ENCODE assay signal across 1 cellular context in the genomic region with DNA sequence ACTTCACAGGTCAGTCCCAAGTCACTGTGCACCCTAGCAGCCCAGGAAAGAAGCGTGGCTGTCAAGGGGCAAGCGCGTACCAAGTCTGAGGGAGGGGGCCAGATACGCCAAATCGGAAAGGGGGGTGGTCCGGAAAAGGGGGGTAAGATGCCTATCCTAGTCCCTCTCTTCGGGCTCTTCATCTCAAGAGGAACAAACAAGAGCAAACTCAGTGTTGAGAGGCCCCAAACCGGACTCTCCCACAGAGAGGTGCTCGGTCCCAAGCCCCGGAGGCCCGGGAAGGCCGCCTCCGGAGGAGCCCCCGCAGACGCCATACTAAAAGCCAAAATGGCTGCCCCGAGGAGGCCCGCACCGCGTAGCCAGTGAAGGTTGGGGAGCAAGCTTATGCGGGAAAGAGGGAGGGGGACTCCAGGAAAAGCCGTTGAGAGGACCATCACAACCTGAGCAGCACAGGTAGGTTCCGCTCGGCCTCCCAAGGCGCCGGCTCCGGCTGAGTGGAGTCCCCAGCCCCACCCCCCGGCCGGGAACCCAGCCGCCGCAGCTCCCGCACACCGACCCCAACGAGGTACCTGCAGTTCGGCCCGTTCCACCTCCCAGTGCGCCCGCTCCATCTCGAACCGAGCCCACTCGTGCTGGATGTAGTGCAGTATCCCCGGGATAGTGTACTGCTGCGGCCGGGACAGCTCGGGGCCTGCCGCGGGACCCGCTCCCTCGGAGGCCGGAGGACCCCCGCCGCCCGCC.
TF ChIP-seq lines count a peak whose summit lies in the region.

A gene with protein sequence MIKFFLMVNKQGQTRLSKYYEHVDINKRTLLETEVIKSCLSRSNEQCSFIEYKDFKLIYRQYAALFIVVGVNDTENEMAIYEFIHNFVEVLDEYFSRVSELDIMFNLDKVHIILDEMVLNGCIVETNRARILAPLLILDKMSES (plus strand): TSS at position 315 of the 741 bp plus-strand sequence. CDS start 40,548 bp downstream, outside the sequence.

TF ChIP-seq in K562, 482 proteins besides CTCF, POLR2A, EP300 and RAD21 (continued from another document and continues in another):
- TF ChIP-seq, protein P1, sequence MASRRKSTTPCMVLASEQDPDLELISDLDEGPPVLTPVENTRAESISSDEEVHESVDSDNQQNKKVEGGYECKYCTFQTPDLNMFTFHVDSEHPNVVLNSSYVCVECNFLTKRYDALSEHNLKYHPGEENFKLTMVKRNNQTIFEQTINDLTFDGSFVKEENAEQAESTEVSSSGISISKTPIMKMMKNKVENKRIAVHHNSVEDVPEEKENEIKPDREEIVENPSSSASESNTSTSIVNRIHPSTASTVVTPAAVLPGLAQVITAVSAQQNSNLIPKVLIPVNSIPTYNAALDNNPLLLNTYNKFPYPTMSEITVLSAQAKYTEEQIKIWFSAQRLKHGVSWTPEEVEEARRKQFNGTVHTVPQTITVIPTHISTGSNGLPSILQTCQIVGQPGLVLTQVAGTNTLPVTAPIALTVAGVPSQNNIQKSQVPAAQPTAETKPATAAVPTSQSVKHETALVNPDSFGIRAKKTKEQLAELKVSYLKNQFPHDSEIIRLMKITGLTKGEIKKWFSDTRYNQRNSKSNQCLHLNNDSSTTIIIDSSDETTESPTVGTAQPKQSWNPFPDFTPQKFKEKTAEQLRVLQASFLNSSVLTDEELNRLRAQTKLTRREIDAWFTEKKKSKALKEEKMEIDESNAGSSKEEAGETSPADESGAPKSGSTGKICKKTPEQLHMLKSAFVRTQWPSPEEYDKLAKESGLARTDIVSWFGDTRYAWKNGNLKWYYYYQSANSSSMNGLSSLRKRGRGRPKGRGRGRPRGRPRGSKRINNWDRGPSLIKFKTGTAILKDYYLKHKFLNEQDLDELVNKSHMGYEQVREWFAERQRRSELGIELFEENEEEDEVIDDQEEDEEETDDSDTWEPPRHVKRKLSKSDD (conservative IDR thresholded peaks at IDR 0.05; ENCODE audit: low read length), result peak; percentile 83; the same call in 1 of the 2 replicates
- TF ChIP-seq MAX (CRISPR knock-in tag; IDR thresholded peaks at IDR 0.05), result no peak
- peak; percentile 23; the same call in 1 of the 2 replicates for TF ChIP-seq DPF2 (IDR thresholded peaks at IDR 0.05)
- TF ChIP-seq ZZZ3 (IDR thresholded peaks at IDR 0.05), result no peak
- peak in 1 of 2 experiments; percentile 63; a peak in 2 of 4 replicates for TF ChIP-seq HDAC1 (IDR thresholded peaks at IDR 0.05)
- TF ChIP-seq MAZ (CRISPR knock-in tag; conservative IDR thresholded peaks at IDR 0.05 in 1 of 2, IDR thresholded peaks at IDR 0.05 in 1 of 2), result peak in 1 of 2 experiments; percentile 63; a peak in 2 of 4 replicates
- no peak for TF ChIP-seq CUX1 (CRISPR knock-in tag; IDR thresholded peaks at IDR 0.05)
- peak; percentile 85 for TF ChIP-seq RBBP5 (IDR thresholded peaks at IDR 0.05; ENCODE audit: borderline replicate concordance, insufficient read depth, low read length, poor library complexity, severe bottlenecking)
- no peak for TF ChIP-seq SRSF7 (optimal IDR thresholded peaks at IDR 0.05; ENCODE audit: low read depth, low read length)
- no peak for TF ChIP-seq DDX20 (tag; IDR thresholded peaks at IDR 0.05; ENCODE audit: low read depth)
- no peak for TF ChIP-seq MIER1 (IDR thresholded peaks at IDR 0.05; ENCODE audit: low read depth)
- TF ChIP-seq ETV5 (CRISPR knock-in tag; IDR thresholded peaks at IDR 0.05; ENCODE audit: low read depth), result no peak
- 0 out of 2 replicates have a peak, but pooled peaks have one; percentile 9 for TF ChIP-seq FOSL1 (tag; conservative IDR thresholded peaks at IDR 0.05)
- no peak for TF ChIP-seq KLF16 (IDR thresholded peaks at IDR 0.05)
- TF ChIP-seq HOXB6 (CRISPR knock-in tag; IDR thresholded peaks at IDR 0.05; ENCODE audit: borderline replicate concordance), result no peak
- TF ChIP-seq TBL1XR1 (IDR thresholded peaks at IDR 0.05; ENCODE audit: low read length in 2 of 2), result 0 out of 4 replicates have a peak, but pooled peaks of 1 of the 2 experiments have one; percentile 7
- no peak for TF ChIP-seq ARID3A (IDR thresholded peaks at IDR 0.05; ENCODE audit: borderline replicate concordance, low read depth, low read length)
- TF ChIP-seq ELF1 (tag; IDR thresholded peaks at IDR 0.05), result no peak
- TF ChIP-seq, protein P2, sequence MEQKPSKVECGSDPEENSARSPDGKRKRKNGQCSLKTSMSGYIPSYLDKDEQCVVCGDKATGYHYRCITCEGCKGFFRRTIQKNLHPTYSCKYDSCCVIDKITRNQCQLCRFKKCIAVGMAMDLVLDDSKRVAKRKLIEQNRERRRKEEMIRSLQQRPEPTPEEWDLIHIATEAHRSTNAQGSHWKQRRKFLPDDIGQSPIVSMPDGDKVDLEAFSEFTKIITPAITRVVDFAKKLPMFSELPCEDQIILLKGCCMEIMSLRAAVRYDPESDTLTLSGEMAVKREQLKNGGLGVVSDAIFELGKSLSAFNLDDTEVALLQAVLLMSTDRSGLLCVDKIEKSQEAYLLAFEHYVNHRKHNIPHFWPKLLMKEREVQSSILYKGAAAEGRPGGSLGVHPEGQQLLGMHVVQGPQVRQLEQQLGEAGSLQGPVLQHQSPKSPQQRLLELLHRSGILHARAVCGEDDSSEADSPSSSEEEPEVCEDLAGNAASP (IDR thresholded peaks at IDR 0.05), result no peak
- no peak for TF ChIP-seq MEIS2 (IDR thresholded peaks at IDR 0.05; ENCODE audit: partially characterized antibody)
- no peak for TF ChIP-seq ZNF133 (CRISPR knock-in tag; IDR thresholded peaks at IDR 0.05)
- TF ChIP-seq ZBTB43 (CRISPR knock-in tag; IDR thresholded peaks at IDR 0.05), result no peak
- 0 out of 2 replicates have a peak, but pooled peaks have one; percentile 20 for TF ChIP-seq MTA3 (IDR thresholded peaks at IDR 0.05; ENCODE audit: borderline replicate concordance)
- no peak for TF ChIP-seq HNRNPLL (IDR thresholded peaks at IDR 0.05; ENCODE audit: low read depth, low read length, poor library complexity, severe bottlenecking)
- no peak for TF ChIP-seq SUPT5H (IDR thresholded peaks at IDR 0.05)
- TF ChIP-seq CXXC5 (CRISPR knock-in tag; IDR thresholded peaks at IDR 0.05), result 0 out of 2 replicates have a peak, but pooled peaks have one; percentile 15
- TF ChIP-seq HIVEP1 (CRISPR knock-in tag; IDR thresholded peaks at IDR 0.05), result no peak
- no peak for TF ChIP-seq BRF1 (IDR thresholded peaks at IDR 0.05; ENCODE audit: borderline replicate concordance, extremely low read depth, insufficient read length)
- TF ChIP-seq FOXJ2 (tag; IDR thresholded peaks at IDR 0.05), result no peak
- peak; percentile 39; the same call in 1 of the 2 replicates for TF ChIP-seq POLR2AphosphoS5 (IDR thresholded peaks at IDR 0.05; ENCODE audit: control insufficient read depth, insufficient read depth, low read depth, low read length)
- TF ChIP-seq, protein P3, sequence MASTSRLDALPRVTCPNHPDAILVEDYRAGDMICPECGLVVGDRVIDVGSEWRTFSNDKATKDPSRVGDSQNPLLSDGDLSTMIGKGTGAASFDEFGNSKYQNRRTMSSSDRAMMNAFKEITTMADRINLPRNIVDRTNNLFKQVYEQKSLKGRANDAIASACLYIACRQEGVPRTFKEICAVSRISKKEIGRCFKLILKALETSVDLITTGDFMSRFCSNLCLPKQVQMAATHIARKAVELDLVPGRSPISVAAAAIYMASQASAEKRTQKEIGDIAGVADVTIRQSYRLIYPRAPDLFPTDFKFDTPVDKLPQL (IDR thresholded peaks at IDR 0.05; ENCODE audit: extremely low read depth, insufficient read length), result no peak
- 0 out of 2 replicates have a peak, but pooled peaks have one; percentile 15 for TF ChIP-seq ZBTB7A (IDR thresholded peaks at IDR 0.05; ENCODE audit: borderline replicate concordance, control insufficient read depth, low read depth, low read length)
- TF ChIP-seq BACH1 (tag; IDR thresholded peaks at IDR 0.05), result 0 out of 2 replicates have a peak, but pooled peaks have one; percentile 36
